Comparison of ENCODE assay signal across 10 cellular contexts in the genomic region with DNA sequence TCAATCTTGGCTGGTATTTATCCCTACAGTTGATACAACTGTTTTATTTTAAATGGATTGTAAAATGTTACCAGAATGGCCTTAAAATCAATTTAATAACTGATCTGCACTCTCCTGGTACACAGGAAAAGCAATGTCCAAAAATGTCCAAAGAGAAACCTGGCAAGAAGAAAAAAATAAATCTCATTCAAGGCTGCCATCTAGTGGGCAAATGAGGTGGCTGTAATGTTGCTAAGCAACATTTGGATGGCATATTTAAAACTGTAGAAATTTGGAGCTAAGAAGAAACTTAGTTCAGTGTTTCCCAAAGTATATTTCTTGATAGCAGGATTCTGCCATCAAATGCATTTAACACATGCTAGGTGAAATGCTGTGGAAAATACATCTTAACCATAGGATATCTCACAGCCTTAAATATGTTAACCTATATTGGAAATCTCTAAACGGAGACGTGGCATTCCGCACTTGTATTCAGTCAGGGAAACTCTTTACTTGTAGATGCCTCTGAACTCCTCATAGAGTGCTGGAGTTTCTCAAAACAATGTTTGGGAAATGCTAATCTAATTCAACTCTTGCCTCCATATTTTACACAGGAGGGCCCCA.
DNase-seq lines count a peak whose midpoint lies in the region; ATAC-seq and TF ChIP-seq lines count a peak whose summit lies in the region.
"Had no signal": no experiment of that assay in that cellular context is flagged by ENCODE, and none has a peak within 500 bp of the region (broad histone marks: within the 10 kb centered on the region; RNA-seq: fewer than 3 reads in every experiment).

No MANE protein-coding gene starts in this region.

- H3K9me3 ChIP-seq in right atrium auricular region (no peaks in the 10 kb centered on the region), spleen (no peaks in the 10 kb centered on the region)
- H3K9me3 ChIP-seq: SJSA1 had no signal

- no peak for TF ChIP-seq POLR2A in NB4 (IDR thresholded peaks at IDR 0.05; ENCODE audit: extremely low read depth, insufficient read length)
- TF ChIP-seq POLR2A in spleen (IDR thresholded peaks at IDR 0.05), result no peak

- ATAC-seq in HG03571 (IDR thresholded peaks at IDR 0.05; ENCODE audit: unreplicated experiment) (no peak), HG03521 (IDR thresholded peaks at IDR 0.05; ENCODE audit: unreplicated experiment) (no peak)
- ATAC-seq: naive thymus-derived CD8-positive, alpha-beta T cell had no signal

- H3K27ac ChIP-seq in right atrium auricular region (no peak overlapping the region), spleen (no peak overlapping the region)
- H3K27ac ChIP-seq: SJSA1 had no signal

- H3K27me3 ChIP-seq in right atrium auricular region (no peaks in the 10 kb centered on the region), spleen (replicated peaks in 1 of 7) (no peaks in the 10 kb centered on the region)
- H3K27me3 ChIP-seq: SJSA1 had no signal

- intact Hi-C loops in activated CD4-positive, alpha-beta memory T cell treated with anti-CD3 and anti-CD28 coated beads for 36 hours (cut with micrococcal nuclease), result loop anchor here (2.0 to 10.0 kb wide), 4 partner anchors 767 to 1824 kb away; no protein-coding TSS in a partner anchor
- intact Hi-C loops in spleen (cut with DNase I; ENCODE audit: low total_unique reads), result loop anchor here (10.0 kb wide), 1 partner anchor 1397 kb away; no protein-coding TSS in a partner anchor

- DNase-seq in AG09309 (ENCODE audit: low read depth) (peak; percentile 16), GM03348 (ENCODE audit: low spot score) (peak; percentile 79), NB4 (ENCODE audit: low read depth) (peak; percentile 52), right atrium auricular region (ENCODE audit: low spot score) (no peak), spleen (no peak)
- DNase-seq in activated CD4-positive, alpha-beta memory T cell treated with anti-CD3 and anti-CD28 coated beads for 36 hours, result peak; percentile 16

- H3K4me3 ChIP-seq in AG09309 (ENCODE audit: control insufficient read depth, low read depth, low read length), result no peak overlapping the region
- no peak overlapping the region for H3K4me3 ChIP-seq in NB4 (ENCODE audit: low read depth, low read length)
- H3K4me3 ChIP-seq in right atrium auricular region, result no peak overlapping the region
- H3K4me3 ChIP-seq in spleen, result no peak overlapping the region
- H3K4me3 ChIP-seq: SJSA1 had no signal

- no peaks in the 10 kb centered on the region for H3K4me1 Mint-ChIP-seq in activated CD4-positive, alpha-beta memory T cell treated with anti-CD3 and anti-CD28 coated beads for 36 hours (ENCODE audit: low read depth)
- H3K4me1 Mint-ChIP-seq: naive thymus-derived CD8-positive, alpha-beta T cell had no signal

- H3K36me3 ChIP-seq in right atrium auricular region (no peaks in the 10 kb centered on the region), spleen (no peaks in the 10 kb centered on the region)
- H3K36me3 ChIP-seq: SJSA1 had no signal

- CTCF ChIA-PET in activated CD4-positive, alpha-beta memory T cell treated with anti-CD3 and anti-CD28 coated beads for 36 hours (lab: Charles Lee), result interaction anchor here (0.7 to 1.9 kb wide), 6 partner anchors 10 to 1420 kb away, joined by 3 to 12 read pairs (median 6); no protein-coding TSS in a partner anchor

- no peak overlapping the region for H3K27ac Mint-ChIP-seq in activated CD4-positive, alpha-beta memory T cell treated with anti-CD3 and anti-CD28 coated beads for 36 hours
- H3K27ac Mint-ChIP-seq: naive thymus-derived CD8-positive, alpha-beta T cell had no signal

- TF ChIP-seq CTCF in AG09309 (IDR thresholded peaks at IDR 0.05; ENCODE audit: control insufficient read depth, insufficient read depth, low read depth, low read length, missing control alignments) (peak; percentile 65), NB4 (IDR thresholded peaks at IDR 0.05; ENCODE audit: low read depth, low read length) (peak; percentile 57), right atrium auricular region (IDR thresholded peaks at IDR 0.05) (peak; percentile 72 to 81), spleen (IDR thresholded peaks at IDR 0.05 in 8 of 11, conservative IDR thresholded peaks at IDR 0.05 in 3 of 11) (peak in 10 of 11 experiments; percentile 33 to 84 (median 70))

- no peaks in the 10 kb centered on the region for H3K36me3 Mint-ChIP-seq in activated CD4-positive, alpha-beta memory T cell treated with anti-CD3 and anti-CD28 coated beads for 36 hours
- H3K36me3 Mint-ChIP-seq: naive thymus-derived CD8-positive, alpha-beta T cell had no signal

- POLR2A ChIA-PET in activated CD4-positive, alpha-beta memory T cell treated with anti-CD3 and anti-CD28 coated beads for 36 hours (lab: Charles Lee), result interaction anchor here (0.5 kb wide), 1 partner anchor 1926 kb away, joined by 3 read pairs; no protein-coding TSS in a partner anchor

- WGBS in spleen, 5 donors, result 92 to 95% (median 95%) methylated on average over 3 of the region's 3 CpGs

- no peaks in the 10 kb centered on the region for H3K27me3 Mint-ChIP-seq in activated CD4-positive, alpha-beta memory T cell treated with anti-CD3 and anti-CD28 coated beads for 36 hours

- H3K9me3 Mint-ChIP-seq in activated CD4-positive, alpha-beta memory T cell treated with anti-CD3 and anti-CD28 coated beads for 36 hours, result no peaks in the 10 kb centered on the region
- H3K9me3 Mint-ChIP-seq: naive thymus-derived CD8-positive, alpha-beta T cell had no signal

- no peak overlapping the region for H3K4me3 Mint-ChIP-seq in activated CD4-positive, alpha-beta memory T cell treated with anti-CD3 and anti-CD28 coated beads for 36 hours
- H3K4me3 Mint-ChIP-seq: naive thymus-derived CD8-positive, alpha-beta T cell had no signal

- H3K4me1 ChIP-seq in right atrium auricular region (no peaks in the 10 kb centered on the region), spleen (no peaks in the 10 kb centered on the region)
- H3K4me1 ChIP-seq: SJSA1 had no signal

Comparison
In these comparisons a context has a peak if more than half of its experiments do, and no peak if none do; other contexts are left out.
1. DNase-seq: peak in AG09309 (single experiment), GM03348 (single experiment), NB4 (single experiment) and activated CD4-positive, alpha-beta memory T cell treated with anti-CD3 and anti-CD28 coated beads for 36 hours (single experiment); none in right atrium auricular region (single experiment) and spleen (single experiment).
2. Peak in every context shown above with its lines, with median percentiles within 50 percentile points of each other: CTCF ChIP-seq.